10 cellular contexts compared by ENCODE assay signal in genomic region chr22:42172385-42173172, GRCh38. TPM values are rescaled to one million over a fixed set of nuclear protein-coding genes. Genes with fewer than 3 reads are reported as not detected.
DNase-seq lines count a peak whose midpoint lies in the region; TF ChIP-seq lines count a peak whose summit lies in the region.
"Had no signal": no experiment of that assay in that cellular context is flagged by ENCODE, and none has a peak within 500 bp of the region (broad histone marks: within the 10 kb centered on the region; RNA-seq: fewer than 3 reads in every experiment).

No MANE protein-coding gene starts in this region.

- H3K27ac ChIP-seq in colonic mucosa = peak overlapping the region; percentile 37
- H3K27ac ChIP-seq in left ventricle myocardium inferior (replicated peaks) = no peak overlapping the region
- H3K27ac ChIP-seq: prostate gland had no signal

- intact Hi-C loops in colonic mucosa (cut with DNase I) = no loop called here
- intact Hi-C loops in left ventricle myocardium inferior (cut with micrococcal nuclease) = no loop called here

- H3K4me3 Mint-ChIP-seq in nephron progenitor cell = peak overlapping the region; percentile 4

- no peak overlapping the region for H3K27ac Mint-ChIP-seq in nephron progenitor cell

- peaks cover 11% of the 10 kb centered on the region for H3K4me1 ChIP-seq in colonic mucosa
- H3K4me1 ChIP-seq in left ventricle myocardium inferior = peaks cover 15% of the 10 kb centered on the region

- H3K9me3 ChIP-seq in colonic mucosa (no peaks in the 10 kb centered on the region), left ventricle myocardium inferior (replicated peaks) (no peaks in the 10 kb centered on the region)
- H3K9me3 ChIP-seq: prostate gland had no signal

- POLR2A ChIA-PET in GM10248 (lab: Yijun Ruan, JAX) = no interaction called here

- CTCF ChIA-PET in GM10248 (lab: Yijun Ruan, JAX) = interaction anchor here (1.1 to 8.3 kb wide), 5 partner anchors 22 to 301 kb away, joined by 4 to 80 read pairs (median 8); no protein-coding TSS in a partner anchor

- DNase-seq in EH (ENCODE audit: low read depth) (peak; percentile 76), MV-4-11 (lab: John Stamatoyannopoulos, UW) (peak; percentile 72), colonic mucosa (peak; percentile 46), nephron progenitor cell (no peak), GM10248 (ENCODE audit: extremely low spot score) (no peak), Kasumi-1 (lab: John Stamatoyannopoulos, UW) (no peak), HT-29 (ENCODE audit: low spot score) (no peak), left ventricle myocardium inferior (no peak)
- DNase-seq: NCI-H146 had no signal

- H3K36me3 Mint-ChIP-seq in nephron progenitor cell (ENCODE audit: low read depth) = peaks cover 19% of the 10 kb centered on the region

- TF ChIP-seq CTCF in colonic mucosa (IDR thresholded peaks at IDR 0.05) = no peak
- TF ChIP-seq CTCF in nephron progenitor cell (IDR thresholded peaks at IDR 0.05) = no peak
- no peak for TF ChIP-seq CTCF in GM10248 (IDR thresholded peaks at IDR 0.05; ENCODE audit: control extremely low read depth, extremely low read depth, low read depth, missing control alignments)
- no peak for TF ChIP-seq CTCF in left ventricle myocardium inferior (IDR thresholded peaks at IDR 0.05; ENCODE audit: borderline replicate concordance)

- H3K9me3 Mint-ChIP-seq in nephron progenitor cell = no peaks in the 10 kb centered on the region

- peaks cover 43% of the 10 kb centered on the region for H3K4me1 Mint-ChIP-seq in nephron progenitor cell

- H3K27me3 ChIP-seq in colonic mucosa (no peaks in the 10 kb centered on the region), left ventricle myocardium inferior (ENCODE audit: low read depth) (no peaks in the 10 kb centered on the region)

- peak overlapping the region in 1 of 2 donors; percentile 7 for H3K9ac ChIP-seq in colonic mucosa (ENCODE audit: low read depth in 2 of 2, low read length in 2 of 2)

- H3K36me3 ChIP-seq in colonic mucosa (no peaks in the 10 kb centered on the region), left ventricle myocardium inferior (peaks cover 15% of the 10 kb centered on the region)
- H3K36me3 ChIP-seq: prostate gland had no signal

- H3K27me3 Mint-ChIP-seq in nephron progenitor cell (ENCODE audit: low read depth, poor library complexity) = peaks cover 5% of the 10 kb centered on the region

- H3K4me3 ChIP-seq in colonic mucosa (no peak overlapping the region), left ventricle myocardium inferior (no peak overlapping the region)
- H3K4me3 ChIP-seq: prostate gland had no signal

RNA-seq across cellular contexts. Expression of gene CYP2D6, which starts 42.0 kb away (rescaled TPM):
- 1 to 10 TPM; 2.2 to 2.9 TPM for total RNA-seq in colonic mucosa
- 2.6 and 2.8 TPM in 2 replicates for total RNA-seq in HT-29 (2014; rRNA removed; shearing (Covaris generic))
- total RNA-seq in left ventricle myocardium inferior = 0.16 TPM

Comparison
In these comparisons a context has a peak if more than half of its experiments do, and no peak if none do; other contexts are left out.
1. DNase-seq: peak in EH (single experiment), MV-4-11 (single experiment) and colonic mucosa (single experiment); none in nephron progenitor cell (single experiment), GM10248 (single experiment), Kasumi-1 (0 of 2), HT-29 (single experiment) and left ventricle myocardium inferior (single experiment).